Comparison of ENCODE assay signal across 21 cellular contexts in the genomic region with DNA sequence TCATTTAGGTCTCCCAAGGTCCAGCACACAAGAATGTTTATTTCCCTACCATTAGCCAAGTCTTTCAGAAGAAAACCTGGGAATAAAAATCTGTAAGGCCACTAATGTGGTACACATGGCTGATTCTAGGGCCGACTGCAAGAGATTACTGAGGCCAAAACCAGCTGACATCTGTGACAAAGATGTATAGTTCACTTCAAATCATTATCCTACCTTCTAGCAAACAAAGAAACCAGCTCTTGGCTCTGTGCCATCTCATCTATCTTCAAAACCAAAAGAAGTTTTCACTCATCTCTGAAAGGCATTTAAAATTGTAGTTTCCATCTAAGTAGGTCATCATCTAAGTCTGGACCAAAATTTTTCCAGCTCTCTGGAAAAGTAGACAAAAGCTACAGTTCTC. TPM values are rescaled to one million over a fixed set of nuclear protein-coding genes. Genes with fewer than 3 reads are reported as not detected.
"Had no signal": no experiment of that assay in that cellular context is flagged by ENCODE, and none has a peak within 500 bp of the region (broad histone marks: within the 10 kb centered on the region; RNA-seq: fewer than 3 reads in every experiment).

No MANE protein-coding gene starts in this region.

- H3K36me3 ChIP-seq: gastrocnemius medialis, left lung, sigmoid colon, stomach had no signal

- H3K4me3 ChIP-seq: coronary artery, gastrocnemius medialis, left lung, sigmoid colon, stomach had no signal

- H3K4me1 ChIP-seq: gastrocnemius medialis, left lung, sigmoid colon, stomach had no signal

- DNase-seq: activated CD4-positive, alpha-beta T cell treated with anti-CD3 and anti-CD28 coated beads, Interleukin-2, amount 10 ng/mL, durations not matched to agents 24 days and 14 days; activated CD8-positive, alpha-beta T cell treated with anti-CD3 and anti-CD28 coated beads for 36 hours; activated naive CD4-positive, alpha-beta T cell treated with Interleukin-2 at 50 U/mL for 16 hours; activated naive CD8-positive, alpha-beta T cell treated with anti-CD3 and anti-CD28 coated beads, Interleukin-2, amount 10 ng/mL, durations not matched to agents 7 days and 5 days; activated T-cell treated with anti-CD3 and anti-CD28 coated beads, Interleukin-2, amount 50 U/mL, for 1 hour; erythroblast; gastrocnemius medialis; head of caudate nucleus; kidney; left lung; midbrain; nephron progenitor cell; nucleus accumbens; posterior cingulate gyrus; sigmoid colon; stimulated activated CD4-positive, alpha-beta T cell treated with anti-CD3 and anti-CD28 coated beads, Interleukin-4, amount 100 ng/mL, for 24 hours; stomach; trophoblast cell had no signal

- H3K27ac ChIP-seq: coronary artery, gastrocnemius medialis, left lung, sigmoid colon, stomach had no signal

- FAIRE-seq: endometrium, kidney had no signal

- H3K27me3 ChIP-seq: gastrocnemius medialis, left lung, sigmoid colon, stomach had no signal

- H3K9me3 ChIP-seq: gastrocnemius medialis, left lung, sigmoid colon, stomach had no signal

RNA-seq across cellular contexts. Expression of gene ERC2, which starts 43.9 kb away (rescaled TPM):
- total RNA-seq: activated CD4-positive, alpha-beta T cell treated with anti-CD3 and anti-CD28 coated beads, Interleukin-2, amount 10 ng/mL, durations not matched to agents 24 days and 14 days; activated naive CD8-positive, alpha-beta T cell treated with anti-CD3 and anti-CD28 coated beads, Interleukin-2, amount 10 ng/mL, durations not matched to agents 7 days and 5 days; activated T-helper 17 cell treated with anti-CD3 and anti-CD28 coated beads, Interleukin-2, amount 50 U/mL, for 72 hours; gastrocnemius medialis had no signal
